8 cellular contexts compared by ENCODE assay signal in genomic region chr13:46052314-46053161, GRCh38.
DNase-seq lines count a peak whose midpoint lies in the region; ATAC-seq lines count a peak whose summit lies in the region.

A gene with protein sequence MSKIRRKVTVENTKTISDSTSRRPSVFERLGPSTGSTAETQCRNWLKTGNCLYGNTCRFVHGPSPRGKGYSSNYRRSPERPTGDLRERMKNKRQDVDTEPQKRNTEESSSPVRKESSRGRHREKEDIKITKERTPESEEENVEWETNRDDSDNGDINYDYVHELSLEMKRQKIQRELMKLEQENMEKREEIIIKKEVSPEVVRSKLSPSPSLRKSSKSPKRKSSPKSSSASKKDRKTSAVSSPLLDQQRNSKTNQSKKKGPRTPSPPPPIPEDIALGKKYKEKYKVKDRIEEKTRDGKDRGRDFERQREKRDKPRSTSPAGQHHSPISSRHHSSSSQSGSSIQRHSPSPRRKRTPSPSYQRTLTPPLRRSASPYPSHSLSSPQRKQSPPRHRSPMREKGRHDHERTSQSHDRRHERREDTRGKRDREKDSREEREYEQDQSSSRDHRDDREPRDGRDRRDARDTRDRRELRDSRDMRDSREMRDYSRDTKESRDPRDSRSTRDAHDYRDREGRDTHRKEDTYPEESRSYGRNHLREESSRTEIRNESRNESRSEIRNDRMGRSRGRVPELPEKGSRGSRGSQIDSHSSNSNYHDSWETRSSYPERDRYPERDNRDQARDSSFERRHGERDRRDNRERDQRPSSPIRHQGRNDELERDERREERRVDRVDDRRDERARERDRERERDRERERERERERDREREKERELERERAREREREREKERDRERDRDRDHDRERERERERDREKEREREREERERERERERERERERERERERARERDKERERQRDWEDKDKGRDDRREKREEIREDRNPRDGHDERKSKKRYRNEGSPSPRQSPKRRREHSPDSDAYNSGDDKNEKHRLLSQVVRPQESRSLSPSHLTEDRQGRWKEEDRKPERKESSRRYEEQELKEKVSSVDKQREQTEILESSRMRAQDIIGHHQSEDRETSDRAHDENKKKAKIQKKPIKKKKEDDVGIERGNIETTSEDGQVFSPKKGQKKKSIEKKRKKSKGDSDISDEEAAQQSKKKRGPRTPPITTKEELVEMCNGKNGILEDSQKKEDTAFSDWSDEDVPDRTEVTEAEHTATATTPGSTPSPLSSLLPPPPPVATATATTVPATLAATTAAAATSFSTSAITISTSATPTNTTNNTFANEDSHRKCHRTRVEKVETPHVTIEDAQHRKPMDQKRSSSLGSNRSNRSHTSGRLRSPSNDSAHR (N-terminal part only) (minus strand): TSS chr13:46052746. CDS start chr13:46045507, 7,239 bp downstream.

- ATAC-seq in GM19035 (IDR thresholded peaks at IDR 0.05; ENCODE audit: unreplicated experiment), result peak; percentile 100
- peak; percentile 100 for ATAC-seq in HG03354 (IDR thresholded peaks at IDR 0.05; ENCODE audit: poor library complexity, severe bottlenecking, unreplicated experiment)
- ATAC-seq in activated CD4-positive, CD25-positive, alpha-beta regulatory T cell treated with anti-CD3 and anti-CD28 coated beads, Interleukin-2, amount 50 U/mL, for 24 hours, result peak; percentile 100

- DNase-seq in AML-193 (lab: John Stamatoyannopoulos, UW) (peak; percentile 97 to 99), NCI-H446 treated with DMSO at 0.1 percent for 48 hours (lab: John Stamatoyannopoulos, UW) (peak; percentile 86), cerebellar cortex (ENCODE audit: low spot score) (peak; percentile 98), islet precursor cell (peak; percentile 98)
- peak; percentile 81 to 87 (median 86) for DNase-seq in stimulated activated CD4-positive, alpha-beta T cell treated with anti-CD3 and anti-CD28 coated beads, Interleukin-12 subunit alpha, Interleukin-12 subunit beta, amount 100 ng/mL, for 48 hours (ENCODE audit: low read depth in 2 of 3, low spot score in 1 of 3)

Comparison
In these comparisons a context has a peak if more than half of its experiments do, and no peak if none do; other contexts are left out.
1. Peak in every context shown above with its lines: DNase-seq and ATAC-seq.